ENCODE assay signal across 8 cellular contexts in genomic region chr12:93419388-93420034, GRCh38. TPM values are rescaled to one million over a fixed set of nuclear protein-coding genes. Genes with fewer than 3 reads are reported as not detected.
DNase-seq lines count a peak whose midpoint lies in the region; ATAC-seq and TF ChIP-seq lines count a peak whose summit lies in the region.

No MANE protein-coding gene starts in this region.

- no peaks in the 10 kb centered on the region for H3K27me3 Mint-ChIP-seq in activated CD4-positive, alpha-beta memory T cell treated with anti-CD3 and anti-CD28 coated beads for 36 hours

- H3K4me1 ChIP-seq in mucosa of descending colon (ENCODE audit: low read depth), result no peaks in the 10 kb centered on the region

- DNase-seq in D341Med (ENCODE audit: low spot score) (peak; percentile 28), HFF-Myc (ENCODE audit: extremely low read depth, low read depth) (peak; percentile 21), OCI-M1 (lab: John Stamatoyannopoulos, UW) (peak; percentile 83), dedifferentiated amniotic fluid mesenchymal stem cell (ENCODE audit: extremely low spot score) (peak; percentile 78), mucosa of descending colon (no peak), ureter (ENCODE audit: low spot score) (no peak)
- DNase-seq in activated CD4-positive, alpha-beta memory T cell treated with anti-CD3 and anti-CD28 coated beads for 36 hours, result no peak

- TF ChIP-seq CTCF in HFF-Myc (IDR thresholded peaks at IDR 0.05; ENCODE audit: low read depth, low read length, missing control alignments), result peak; percentile 39
- peak; percentile 30 for TF ChIP-seq CTCF in mucosa of descending colon (IDR thresholded peaks at IDR 0.05)

- no peak overlapping the region for H3K4me3 ChIP-seq in HFF-Myc (replicated peaks; ENCODE audit: low read depth, low read length)
- H3K4me3 ChIP-seq in mucosa of descending colon, result no peak overlapping the region

- CTCF ChIA-PET in activated CD4-positive, alpha-beta memory T cell treated with anti-CD3 and anti-CD28 coated beads for 36 hours (lab: Charles Lee), result interaction anchor here (0.6 to 3.6 kb wide), 40 partner anchors 9 to 879 kb away, joined by 3 to 72 read pairs (median 5); partner anchors contain the start of genes EEA1, MRPL42 and UBE2N

- H3K9me3 Mint-ChIP-seq in activated CD4-positive, alpha-beta memory T cell treated with anti-CD3 and anti-CD28 coated beads for 36 hours, result no peaks in the 10 kb centered on the region

- POLR2A ChIA-PET in activated CD4-positive, alpha-beta memory T cell treated with anti-CD3 and anti-CD28 coated beads for 36 hours (lab: Charles Lee), result interaction anchor here (0.7 to 2.5 kb wide), 10 partner anchors 12 to 509 kb away, joined by 3 to 28 read pairs (median 4); no protein-coding TSS in a partner anchor

- no peak overlapping the region for H3K4me3 Mint-ChIP-seq in activated CD4-positive, alpha-beta memory T cell treated with anti-CD3 and anti-CD28 coated beads for 36 hours

- ATAC-seq in mucosa of descending colon (peak; percentile 84), HG02970 (IDR thresholded peaks at IDR 0.05; ENCODE audit: low FRiP score, unreplicated experiment) (no peak)

- H3K36me3 Mint-ChIP-seq in activated CD4-positive, alpha-beta memory T cell treated with anti-CD3 and anti-CD28 coated beads for 36 hours, result peaks cover 1% of the 10 kb centered on the region

- H3K9me3 ChIP-seq in mucosa of descending colon, result no peaks in the 10 kb centered on the region

- intact Hi-C loops in mucosa of descending colon (cut with DNase I, micrococcal nuclease), result loop anchor here in 1 of 2 donors (10.0 kb wide), 2 partner anchors 435 to 635 kb away; no protein-coding TSS in a partner anchor
- intact Hi-C loops in activated CD4-positive, alpha-beta memory T cell treated with anti-CD3 and anti-CD28 coated beads for 36 hours (cut with micrococcal nuclease), result loop anchor here (2.0 to 5.0 kb wide), 8 partner anchors 17 to 683 kb away; no protein-coding TSS in a partner anchor

- no peaks in the 10 kb centered on the region for H3K36me3 ChIP-seq in mucosa of descending colon (ENCODE audit: low read depth)

- no peak overlapping the region for H3K27ac Mint-ChIP-seq in activated CD4-positive, alpha-beta memory T cell treated with anti-CD3 and anti-CD28 coated beads for 36 hours

- peaks cover 85% of the 10 kb centered on the region for H3K4me1 Mint-ChIP-seq in activated CD4-positive, alpha-beta memory T cell treated with anti-CD3 and anti-CD28 coated beads for 36 hours (ENCODE audit: low read depth)

RNA-seq across cellular contexts. Expression of gene UBE2N, which starts 22.2 kb away (rescaled TPM):
- total RNA-seq in mucosa of descending colon (10 to 100 TPM; 65.5 to 92.2 (median 81.3) TPM), ureter (133 TPM)
- total RNA-seq in activated CD4-positive, alpha-beta memory T cell treated with anti-CD3 and anti-CD28 coated beads for 36 hours, result 100 to 1,000 TPM; 177 TPM

RNA-seq across cellular contexts. Expression of gene NUDT4, which starts 41.8 kb away (rescaled TPM):
- total RNA-seq in mucosa of descending colon (100 to 1,000 TPM in 2 of 3 donors, 10 to 100 TPM in 1; 76.9 to 136 (median 121) TPM), ureter (113 TPM)
- total RNA-seq in activated CD4-positive, alpha-beta memory T cell treated with anti-CD3 and anti-CD28 coated beads for 36 hours, result 10 to 100 TPM; 58.2 TPM

RNA-seq across cellular contexts. Expression of gene MRPL42, which starts 47.8 kb away (rescaled TPM):
- 10 to 100 TPM; 51.3 to 62.4 (median 61.5) TPM for total RNA-seq in mucosa of descending colon
- 10 to 100 TPM; 65.0 to 67.6 TPM for total RNA-seq in activated CD4-positive, alpha-beta memory T cell treated with anti-CD3 and anti-CD28 coated beads for 36 hours
- total RNA-seq in ureter, result 87.6 TPM

Comparison
In these comparisons a context has a peak if more than half of its experiments do, and no peak if none do; other contexts are left out.
1. DNase-seq: peak in D341Med (single experiment), HFF-Myc (single experiment), OCI-M1 (single experiment) and dedifferentiated amniotic fluid mesenchymal stem cell (single experiment); none in mucosa of descending colon (0 of 3), activated CD4-positive, alpha-beta memory T cell treated with anti-CD3 and anti-CD28 coated beads for 36 hours (single experiment) and ureter (single experiment).